Comparison of ENCODE assay signal across 13 cellular contexts in genomic region chr10:44879531-44879899, GRCh38. TPM values are rescaled to one million over a fixed set of nuclear protein-coding genes. Genes with fewer than 3 reads are reported as not detected.
A peak's percentile ranks its signal among the peaks of the same experiment; 100 is the strongest.
DNase-seq lines count a peak whose midpoint lies in the region; ATAC-seq and TF ChIP-seq lines count a peak whose summit lies in the region.
"Had no signal": no experiment of that assay in that cellular context is flagged by ENCODE, and none has a peak within 500 bp of the region (broad histone marks: within the 10 kb centered on the region; RNA-seq: fewer than 3 reads in every experiment).

No MANE protein-coding gene starts in this region.

- no peak for TF ChIP-seq CTCF in dorsolateral prefrontal cortex (IDR thresholded peaks at IDR 0.05 in 54 of 56, conservative IDR thresholded peaks at IDR 0.05 in 2 of 56; ENCODE audit: low read depth in 1 of 56, partially characterized antibody in 56 of 56)
- no peak for TF ChIP-seq CTCF in thoracic aorta (IDR thresholded peaks at IDR 0.05)
- no peak for TF ChIP-seq CTCF in left lung (IDR thresholded peaks at IDR 0.05)

- H3K36me3 ChIP-seq in mucosa of stomach (ENCODE audit: control insufficient read depth, insufficient read depth, low read length) = no peaks in the 10 kb centered on the region
- H3K36me3 ChIP-seq in thoracic aorta = no peaks in the 10 kb centered on the region
- H3K36me3 ChIP-seq in left lung = no peaks in the 10 kb centered on the region
- H3K36me3 ChIP-seq: right lobe of liver had no signal

- peaks cover 11% of the 10 kb centered on the region for H3K4me1 Mint-ChIP-seq in activated CD4-positive, alpha-beta T cell treated with anti-CD3 and anti-CD28 coated beads, Interleukin-2, amount 10 ng/mL, durations not matched to agents 24 days and 14 days

- peak overlapping the region; percentile 48 for H3K9ac ChIP-seq in mucosa of stomach (ENCODE audit: low read length)

- ATAC-seq in thoracic aorta (ENCODE audit: insufficient number of reproducible peaks, low FRiP score, low read depth) (no peak), left lung (no peak), HG03280 (IDR thresholded peaks at IDR 0.05; ENCODE audit: unreplicated experiment) (no peak)

- no peak overlapping the region for H3K27ac Mint-ChIP-seq in activated CD4-positive, alpha-beta T cell treated with anti-CD3 and anti-CD28 coated beads, Interleukin-2, amount 10 ng/mL, durations not matched to agents 24 days and 14 days

- H3K9me3 ChIP-seq in mucosa of stomach (ENCODE audit: control insufficient read depth, low read length) (no peaks in the 10 kb centered on the region), thoracic aorta (no peaks in the 10 kb centered on the region), left lung (no peaks in the 10 kb centered on the region)
- H3K9me3 ChIP-seq: right lobe of liver had no signal

- peaks cover 9% of the 10 kb centered on the region for H3K27me3 Mint-ChIP-seq in activated CD4-positive, alpha-beta T cell treated with anti-CD3 and anti-CD28 coated beads, Interleukin-2, amount 10 ng/mL, durations not matched to agents 24 days and 14 days

- no peak for DNase-seq in activated CD4-positive, alpha-beta T cell treated with anti-CD3 and anti-CD28 coated beads, Interleukin-2, amount 10 ng/mL, durations not matched to agents 24 days and 14 days
- DNase-seq in activated CD4-positive, alpha-beta T cell treated with anti-CD3 and anti-CD28 coated beads for 1 hour = no peak
- DNase-seq in dorsolateral prefrontal cortex (peak in 4 of 10 donors; percentile 21 to 55 (median 51)), thoracic aorta (ENCODE audit: low spot score) (no peak), left lung (no peak), DMS153 (lab: John Stamatoyannopoulos, UW) (no peak)
- DNase-seq: activated CD4-positive, alpha-beta T cell treated with anti-CD3 and anti-CD28 coated beads for 4 hours; right lobe of liver had no signal

- intact Hi-C loops in activated CD4-positive, alpha-beta T cell treated with anti-CD3 and anti-CD28 coated beads, Interleukin-2, amount 10 ng/mL, durations not matched to agents 24 days and 14 days (cut with micrococcal nuclease) = loop anchor here (2.0 kb wide), 1 partner anchor 15 kb away; no protein-coding TSS in a partner anchor
- intact Hi-C loops in dorsolateral prefrontal cortex (cut with DNase I) = loop anchor here in 1 of 2 donors (2.0 to 10.0 kb wide), 3 partner anchors 15 to 565 kb away; partner anchors contain the start of gene DEPP1
- intact Hi-C loops in left lung (cut with DNase I) = no loop called here

- peak overlapping the region; percentile 86 for H3K4me3 Mint-ChIP-seq in activated CD4-positive, alpha-beta T cell treated with anti-CD3 and anti-CD28 coated beads, Interleukin-2, amount 10 ng/mL, durations not matched to agents 24 days and 14 days

- H3K4me1 ChIP-seq in mucosa of stomach (ENCODE audit: control insufficient read depth, insufficient read depth, low read length) (peaks cover 9% of the 10 kb centered on the region), thoracic aorta (ENCODE audit: control insufficient read depth in 1 of 2, low read depth in 2 of 2) (peaks cover 11 to 39% of the 10 kb centered on the region in 2 donors), left lung (peaks cover 3 to 13% of the 10 kb centered on the region in 2 donors)

- H3K27ac ChIP-seq in dorsolateral prefrontal cortex (peak overlapping the region in 57 of 59 donors; percentile 5 to 93 (median 78)), thoracic aorta (no peak overlapping the region), left lung (no peak overlapping the region)
- H3K27ac ChIP-seq: epithelial cell of prostate, right lobe of liver had no signal

- H3K36me3 Mint-ChIP-seq in activated CD4-positive, alpha-beta T cell treated with anti-CD3 and anti-CD28 coated beads, Interleukin-2, amount 10 ng/mL, durations not matched to agents 24 days and 14 days (ENCODE audit: low read depth) = no peaks in the 10 kb centered on the region

- H3K9me3 Mint-ChIP-seq in activated CD4-positive, alpha-beta T cell treated with anti-CD3 and anti-CD28 coated beads, Interleukin-2, amount 10 ng/mL, durations not matched to agents 24 days and 14 days = no peaks in the 10 kb centered on the region

- H3K27me3 ChIP-seq in dorsolateral prefrontal cortex = no peaks in the 10 kb centered on the region
- peaks cover 18% of the 10 kb centered on the region for H3K27me3 ChIP-seq in mucosa of stomach (ENCODE audit: control insufficient read depth, insufficient read depth, low read length)
- no peaks in the 10 kb centered on the region for H3K27me3 ChIP-seq in thoracic aorta (replicated peaks; ENCODE audit: insufficient read depth)
- H3K27me3 ChIP-seq in left lung = peaks cover 0 to 8% of the 10 kb centered on the region in 2 donors
- H3K27me3 ChIP-seq: right lobe of liver had no signal

- H3K4me3 ChIP-seq in dorsolateral prefrontal cortex (peak overlapping the region in 57 of 59 donors; percentile 43 to 73 (median 59)), mucosa of stomach (ENCODE audit: low read length) (no peak overlapping the region), thoracic aorta (peak overlapping the region; percentile 75), left lung (peak overlapping the region in 1 of 2 donors; percentile 36)

RNA-seq across cellular contexts. Expression of gene TMEM72, which starts 31.6 kb away (rescaled TPM):
- not detected in 2 replicates for total RNA-seq in activated CD4-positive, alpha-beta T cell treated with anti-CD3 and anti-CD28 coated beads, Interleukin-2, amount 10 ng/mL, durations not matched to agents 24 days and 14 days
- total RNA-seq in dorsolateral prefrontal cortex (under 1 TPM in 7 of 120 experiments, not detected in 113; 0.13 to 0.46 (median 0.18) TPM), thoracic aorta (not detected), left lung (under 1 TPM in 1 of 2 donors, not detected in 1; 0.23 TPM)
- total RNA-seq: A172, NCI-H460, right lobe of liver had no signal

Comparison
In these comparisons a context has a peak if more than half of its experiments do, and no peak if none do; other contexts are left out.
1. H3K27ac ChIP-seq: peak in dorsolateral prefrontal cortex (57 of 59); none in thoracic aorta (0 of 2) and left lung (0 of 2).